Comparison of ENCODE assay signal across 9 cellular contexts in the genomic region with DNA sequence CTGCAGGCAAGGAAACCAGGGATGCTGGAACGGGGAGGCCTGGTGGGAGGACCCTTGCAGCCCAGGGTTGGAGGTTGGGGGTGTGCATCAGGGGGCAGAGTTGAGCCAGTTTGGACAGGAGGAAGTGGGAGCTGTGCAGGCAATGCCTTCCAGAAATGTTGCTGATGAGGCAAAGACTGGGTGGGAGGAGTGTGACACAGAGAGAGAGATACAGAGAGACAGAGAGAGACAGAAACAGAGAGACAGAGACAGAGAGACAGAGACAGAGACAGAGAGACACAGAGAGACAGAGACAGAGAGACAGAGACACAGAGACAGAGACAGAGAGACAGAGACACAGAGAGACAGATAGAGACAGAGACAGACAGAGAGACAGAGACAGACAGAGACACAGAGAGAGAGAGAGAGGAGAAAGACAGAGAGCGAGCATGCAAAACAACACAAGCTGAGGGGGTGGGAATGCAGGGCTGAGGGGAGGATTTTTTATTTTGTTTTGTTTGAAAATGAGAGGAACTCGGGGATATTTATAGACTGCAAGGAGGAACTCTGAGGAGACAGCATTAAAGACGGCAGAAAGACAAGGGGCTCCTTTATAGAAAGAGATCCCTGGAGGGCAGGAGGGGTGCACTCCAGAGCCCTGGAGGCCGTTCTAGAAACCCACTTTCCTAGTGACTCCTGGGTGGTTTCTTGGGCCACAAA. TPM values are rescaled to one million over a fixed set of nuclear protein-coding genes. Genes with fewer than 3 reads are reported as not detected.
DNase-seq lines count a peak whose midpoint lies in the region; ATAC-seq and TF ChIP-seq lines count a peak whose summit lies in the region.
"Had no signal": no experiment of that assay in that cellular context is flagged by ENCODE, and none has a peak within 500 bp of the region (broad histone marks: within the 10 kb centered on the region; RNA-seq: fewer than 3 reads in every experiment).

No MANE protein-coding gene starts in this region.

- peaks cover 30% of the 10 kb centered on the region for H3K79me2 ChIP-seq in MM.1S (ENCODE audit: low read length)

- TF ChIP-seq POLR2A in adrenal gland (IDR thresholded peaks at IDR 0.05), result no peak
- TF ChIP-seq POLR2A in suprapubic skin (IDR thresholded peaks at IDR 0.05), result peak in 1 of 2 donors; percentile 22

- H4K20me1 ChIP-seq in MM.1S (ENCODE audit: insufficient read depth, low read length), result peaks cover 14% of the 10 kb centered on the region; the same call in 1 of the 2 replicates

- H2BK15ac ChIP-seq in neuronal stem cell (ENCODE audit: low read length), result no peak overlapping the region

- TF ChIP-seq EP300 in suprapubic skin (IDR thresholded peaks at IDR 0.05), result no peak

- peak; percentile 65 for DNase-seq in G401 (ENCODE audit: low spot score)
- DNase-seq in MM.1S, result peak; percentile 51
- DNase-seq in adrenal gland, result peak; percentile 43 to 73 (median 52)
- DNase-seq in iPS-NIHi7 (ENCODE audit: extremely low spot score), result peak; percentile 29
- peak; percentile 75 to 81 for DNase-seq in suprapubic skin (ENCODE audit: low spot score in 2 of 2)
- no peak for DNase-seq in neuronal stem cell (ENCODE audit: low spot score)

- H3K4ac ChIP-seq in neuronal stem cell (ENCODE audit: low read length), result no peak overlapping the region

- no peak overlapping the region for H3K14ac ChIP-seq in neuronal stem cell (ENCODE audit: low read length)

- no peak overlapping the region for H2BK12ac ChIP-seq in neuronal stem cell (ENCODE audit: low read length)

- no peak overlapping the region for H4K8ac ChIP-seq in neuronal stem cell (ENCODE audit: low read depth, low read length)

- no peak overlapping the region for H3K4me3 ChIP-seq in MM.1S (ENCODE audit: low read length)
- H3K4me3 ChIP-seq in adrenal gland, result no peak overlapping the region
- H3K4me3 ChIP-seq in suprapubic skin, result no peak overlapping the region
- H3K4me3 ChIP-seq in neuronal stem cell (ENCODE audit: low read length in 2 of 2), result no peak overlapping the region

- H3K27me3 ChIP-seq in MM.1S (replicated peaks; ENCODE audit: insufficient read depth, low read length), result no peaks in the 10 kb centered on the region
- no peaks in the 10 kb centered on the region for H3K27me3 ChIP-seq in adrenal gland
- H3K27me3 ChIP-seq in suprapubic skin, result no peaks in the 10 kb centered on the region
- H3K27me3 ChIP-seq in neuronal stem cell (ENCODE audit: control insufficient read depth in 3 of 3, insufficient read depth in 3 of 3, low read depth in 1 of 3, low read length in 3 of 3), result no peaks in the 10 kb centered on the region
- H3K27me3 ChIP-seq: neutrophil had no signal

- H2AK5ac ChIP-seq in neuronal stem cell (ENCODE audit: low read depth, low read length), result no peak overlapping the region

- peaks cover 4% of the 10 kb centered on the region for H3K79me1 ChIP-seq in neuronal stem cell (ENCODE audit: low read depth, low read length)

- H3K18ac ChIP-seq in neuronal stem cell (ENCODE audit: low read length), result no peak overlapping the region

- H3K4me2 ChIP-seq in MM.1S (ENCODE audit: low read depth, low read length) (peak overlapping the region; percentile 61; the same call in 1 of the 2 replicates), neuronal stem cell (ENCODE audit: insufficient read depth, low read length, poor library complexity, severe bottlenecking) (no peak overlapping the region)

- intact Hi-C loops in adrenal gland (cut with DNase I), result no loop called here

- H3F3A ChIP-seq in MM.1S (ENCODE audit: insufficient read depth, low read length), result peaks cover 14% of the 10 kb centered on the region

- H3K27ac ChIP-seq in MM.1S (ENCODE audit: low read length) (peak overlapping the region; percentile 20; the same call in 1 of the 2 replicates), adrenal gland (peak overlapping the region in 3 of 5 donors; percentile 29 to 47 (median 38)), suprapubic skin (no peak overlapping the region), neuronal stem cell (replicated peaks; ENCODE audit: low read length) (no peak overlapping the region)
- H3K27ac ChIP-seq: neutrophil had no signal

- ATAC-seq in GM19452 (IDR thresholded peaks at IDR 0.05; ENCODE audit: unreplicated experiment) (no peak), GM18858 (IDR thresholded peaks at IDR 0.05; ENCODE audit: unreplicated experiment) (no peak)

- H2AFZ ChIP-seq in MM.1S (ENCODE audit: low read length), result peak overlapping the region; percentile 66
- H2AFZ ChIP-seq in neuronal stem cell (ENCODE audit: low read length), result no peak overlapping the region

- 46 to 58% (median 55%) methylated on average over 5 of the region's 5 CpGs for WGBS in adrenal gland, 4 donors
- WGBS in suprapubic skin, result 40% methylated on average over 5 of the region's 5 CpGs
- WGBS in neuronal stem cell (ENCODE audit: extremely low coverage in 2 of 2, insufficient read length in 2 of 2, insufficient replicate concordance in 1 of 2), 2 donors, result 100% methylated on average over 1 of the region's 5 CpGs; no CpG with 5 or more reads in 1 of the 2 donors

- no peak overlapping the region for H3K23ac ChIP-seq in neuronal stem cell (ENCODE audit: low read depth, low read length, poor library complexity)

- TF ChIP-seq CTCF in MM.1S (IDR thresholded peaks at IDR 0.05; ENCODE audit: low read length) (peak; percentile 51), adrenal gland (IDR thresholded peaks at IDR 0.05) (peak in 1 of 6 experiments; percentile 9), suprapubic skin (IDR thresholded peaks at IDR 0.05) (peak in 1 of 2 donors; percentile 8)

- H2BK120ac ChIP-seq in neuronal stem cell (ENCODE audit: low read depth, low read length), result no peak overlapping the region

- no peak overlapping the region for H4K91ac ChIP-seq in neuronal stem cell (ENCODE audit: low read depth, low read length, poor library complexity)

- no peak overlapping the region for H2BK5ac ChIP-seq in neuronal stem cell (ENCODE audit: low read length)

- peaks cover 28% of the 10 kb centered on the region for H3K4me1 ChIP-seq in MM.1S (ENCODE audit: low read length)
- peaks cover 8 to 51% of the 10 kb centered on the region in 2 donors for H3K4me1 ChIP-seq in adrenal gland (replicated peaks in 1 of 2)
- H3K4me1 ChIP-seq in suprapubic skin, result peaks cover 40% of the 10 kb centered on the region
- H3K4me1 ChIP-seq in neuronal stem cell (ENCODE audit: control insufficient read depth in 2 of 2, insufficient read depth in 1 of 2, low read depth in 1 of 2, low read length in 2 of 2), result peaks cover 1 to 19% of the 10 kb centered on the region in 2 donors

- in situ Hi-C loops in G401 (cut with HindIII; ENCODE audit: low sequenced_read_pairs), result loop anchor here (10.0 kb wide), 3 partner anchors 61 to 211 kb away; no protein-coding TSS in a partner anchor

- H3K9me3 ChIP-seq in MM.1S (replicated peaks; ENCODE audit: insufficient read depth, low read length) (no peaks in the 10 kb centered on the region), adrenal gland (replicated peaks in 1 of 3) (no peaks in the 10 kb centered on the region), suprapubic skin (no peaks in the 10 kb centered on the region), neuronal stem cell (replicated peaks in 1 of 2; ENCODE audit: control insufficient read depth in 2 of 2, insufficient read depth in 1 of 2, low read depth in 1 of 2, low read length in 2 of 2) (peaks cover 0 to 3% of the 10 kb centered on the region in 2 donors)
- H3K9me3 ChIP-seq: neutrophil had no signal

- no peak overlapping the region for H3K9ac ChIP-seq in MM.1S (ENCODE audit: low read length)
- no peak overlapping the region for H3K9ac ChIP-seq in neuronal stem cell (ENCODE audit: low read depth, low read length, poor library complexity)

- H3K36me3 ChIP-seq in MM.1S (replicated peaks; ENCODE audit: insufficient read depth, low read length) (no peaks in the 10 kb centered on the region), adrenal gland (replicated peaks in 1 of 2) (peaks cover 0 to 15% of the 10 kb centered on the region in 2 donors), suprapubic skin (peaks cover 16% of the 10 kb centered on the region), neuronal stem cell (replicated peaks in 1 of 2; ENCODE audit: control insufficient read depth in 2 of 2, insufficient read depth in 2 of 2, low read length in 2 of 2) (peaks cover 4 to 14% of the 10 kb centered on the region in 2 donors)

- H3K9me2 ChIP-seq in MM.1S (replicated peaks; ENCODE audit: insufficient read depth, low read length), result no peaks in the 10 kb centered on the region

RNA-seq across cellular contexts. Expression of a gene that starts 1.9 kb away (rescaled TPM):
- 12.3 and 15.5 TPM in 2 replicates for total RNA-seq in G401 (2014; rRNA removed; shearing (Covaris generic))
- total RNA-seq in adrenal gland (10 to 100 TPM in 5 of 8 donors, 1 to 10 TPM in 3; 8.3 to 15.8 (median 12.6) TPM), suprapubic skin (10 to 100 TPM in 3 of 4 donors, 1 to 10 TPM in 1; 7.6 to 17.9 (median 11.8) TPM)
- 10 to 100 TPM; 12.8 to 19.1 (median 13.5) TPM for polyA plus RNA-seq in adrenal gland
- polyA plus RNA-seq in neuronal stem cell (2013, experiment 1 of 2), result 11.4 TPM
- polyA plus RNA-seq in neuronal stem cell (2013, experiment 2 of 2), result 12.2 TPM

RNA-seq across cellular contexts. Expression of a gene that starts 1.9 kb away (rescaled TPM):
- total RNA-seq in G401 (2014; rRNA removed; shearing (Covaris generic)), result 0.17 and 0.49 TPM in 2 replicates
- total RNA-seq in adrenal gland, result 1 to 10 TPM in 7 of 8 donors, under 1 TPM in 1; 0.69 to 5.7 (median 2.6) TPM
- polyA plus RNA-seq in adrenal gland, result 10 to 100 TPM in 1 of 3 donors, 1 to 10 TPM in 2; 1.3 to 10.6 (median 6.3) TPM
- total RNA-seq in suprapubic skin, result 1 to 10 TPM in 2 of 4 donors, under 1 TPM in 2; 0.91 to 8.0 (median 1.2) TPM
- 0.77 TPM for polyA plus RNA-seq in neuronal stem cell (2013, experiment 1 of 2)
- polyA plus RNA-seq in neuronal stem cell (2013, experiment 2 of 2), result 0.54 TPM

RNA-seq across cellular contexts. Expression of a gene that starts 18.1 kb away (rescaled TPM):
- 53.2 and 72.2 TPM in 2 replicates for total RNA-seq in G401 (2014; rRNA removed; shearing (Covaris generic))
- total RNA-seq in adrenal gland (100 to 1,000 TPM in 4 of 8 donors, 10 to 100 TPM in 4; 49.2 to 133 (median 107) TPM), suprapubic skin (10 to 100 TPM; 52.8 to 76.8 (median 63.3) TPM)
- 100 to 1,000 TPM in 1 of 3 donors, 10 to 100 TPM in 2; 13.9 to 245 (median 61.6) TPM for polyA plus RNA-seq in adrenal gland
- polyA plus RNA-seq in neuronal stem cell (2013, experiment 1 of 2), result 45.6 TPM
- 47.1 TPM for polyA plus RNA-seq in neuronal stem cell (2013, experiment 2 of 2)

Comparison
In these comparisons a context has a peak if more than half of its experiments do, and no peak if none do; other contexts are left out.
1. H3K27ac ChIP-seq: peak in MM.1S (single experiment) and adrenal gland (3 of 5); none in suprapubic skin (single experiment) and neuronal stem cell (single experiment).